Comparison of ENCODE assay signal across 9 cellular contexts in the genomic region with DNA sequence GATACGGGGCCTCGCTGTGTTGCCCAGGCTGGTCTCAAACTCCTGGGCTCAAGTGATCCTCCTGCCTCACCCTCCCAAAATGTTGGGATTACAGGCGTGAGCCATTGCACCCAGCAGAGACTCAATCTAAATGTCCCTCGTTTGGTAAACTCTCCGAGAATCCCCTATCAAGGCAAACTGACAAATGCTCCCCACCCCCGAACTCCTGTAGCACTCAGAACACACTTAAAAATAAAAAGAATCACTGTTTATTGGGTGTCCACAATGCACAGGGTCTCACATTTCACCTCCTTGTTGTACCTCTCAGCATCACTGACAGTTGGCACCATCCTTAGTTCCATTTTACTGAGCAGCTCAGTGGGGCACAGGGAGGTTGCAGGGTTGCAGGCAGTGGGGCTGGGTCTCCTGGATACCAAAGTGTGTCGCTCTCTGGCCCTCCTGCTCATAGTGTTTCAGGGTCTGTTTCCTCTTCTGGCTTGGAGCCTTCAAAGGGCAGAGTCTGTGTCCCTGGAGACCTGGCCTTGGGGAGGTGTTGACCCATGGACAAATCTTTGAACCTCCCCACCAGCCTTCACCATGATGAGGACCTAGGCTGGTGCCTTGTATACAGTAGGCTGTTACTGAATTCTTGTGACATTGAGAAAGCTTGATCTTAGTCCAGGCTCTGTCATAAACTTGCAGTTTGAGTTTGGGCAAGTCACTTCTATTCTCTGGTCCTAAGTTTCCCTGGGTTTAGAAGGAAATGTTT. TPM values are rescaled to one million over a fixed set of nuclear protein-coding genes. Genes with fewer than 3 reads are reported as not detected.
DNase-seq lines count a peak whose midpoint lies in the region; ATAC-seq and TF ChIP-seq lines count a peak whose summit lies in the region.
"Had no signal": no experiment of that assay in that cellular context is flagged by ENCODE, and none has a peak within 500 bp of the region (broad histone marks: within the 10 kb centered on the region; RNA-seq: fewer than 3 reads in every experiment).

No MANE protein-coding gene starts in this region.

- H3K9me3 ChIP-seq in hepatocyte (ENCODE audit: low read depth) = no peaks in the 10 kb centered on the region
- H3K9me3 ChIP-seq in transverse colon = no peaks in the 10 kb centered on the region

- no peaks in the 10 kb centered on the region for H3K36me3 ChIP-seq in hepatocyte (replicated peaks; ENCODE audit: insufficient read depth, low read depth)
- H3K36me3 ChIP-seq in transverse colon = no peaks in the 10 kb centered on the region

- no peaks in the 10 kb centered on the region for H3K9me3 Mint-ChIP-seq in activated naive CD8-positive, alpha-beta T cell treated with anti-CD3 and anti-CD28 coated beads, Interleukin-2, amount 10 ng/mL, durations not matched to agents 7 days and 5 days
- H3K9me3 Mint-ChIP-seq in activated naive CD8-positive, alpha-beta T cell treated with anti-CD3 and anti-CD28 coated beads for 36 hours = no peaks in the 10 kb centered on the region
- H3K9me3 Mint-ChIP-seq: HFFc6 had no signal

- no peak overlapping the region for H2AFZ ChIP-seq in hepatocyte

- no peaks in the 10 kb centered on the region for H3K27me3 ChIP-seq in hepatocyte
- no peaks in the 10 kb centered on the region for H3K27me3 ChIP-seq in transverse colon

- TF ChIP-seq EP300 in transverse colon (IDR thresholded peaks at IDR 0.05; ENCODE audit: low read depth) = no peak

- no peak for TF ChIP-seq POLR2A in transverse colon (IDR thresholded peaks at IDR 0.05)

- WGBS in hepatocyte (ENCODE audit: low lambda C conversion rate, missing lambda C conversion rate) = 58% methylated on average over 7 of the region's 7 CpGs
- 70 to 85% methylated on average over 4 to 7 of the region's 7 CpGs for WGBS in transverse colon (ENCODE audit: low coverage in 1 of 2), 2 donors

- intact Hi-C loops in transverse colon (cut with DNase I; ENCODE audit: low total_unique reads) = no loop called here

- H3K27me3 Mint-ChIP-seq in activated naive CD8-positive, alpha-beta T cell treated with anti-CD3 and anti-CD28 coated beads, Interleukin-2, amount 10 ng/mL, durations not matched to agents 7 days and 5 days = no peaks in the 10 kb centered on the region
- no peaks in the 10 kb centered on the region for H3K27me3 Mint-ChIP-seq in activated naive CD8-positive, alpha-beta T cell treated with anti-CD3 and anti-CD28 coated beads for 36 hours

- H3K9me2 ChIP-seq in hepatocyte (replicated peaks; ENCODE audit: insufficient read depth) = no peaks in the 10 kb centered on the region

- no peak for TF ChIP-seq CTCF in hepatocyte (IDR thresholded peaks at IDR 0.05; ENCODE audit: poor library complexity)
- TF ChIP-seq CTCF in transverse colon (IDR thresholded peaks at IDR 0.05) = no peak

- POLR2A ChIA-PET in activated naive CD8-positive, alpha-beta T cell treated with anti-CD3 and anti-CD28 coated beads, Interleukin-2, amount 10 ng/mL, durations not matched to agents 7 days and 5 days (lab: Charles Lee) = no interaction called here

- no peak overlapping the region for H3K4me3 Mint-ChIP-seq in activated naive CD8-positive, alpha-beta T cell treated with anti-CD3 and anti-CD28 coated beads, Interleukin-2, amount 10 ng/mL, durations not matched to agents 7 days and 5 days
- H3K4me3 Mint-ChIP-seq in activated naive CD8-positive, alpha-beta T cell treated with anti-CD3 and anti-CD28 coated beads for 36 hours = no peak overlapping the region
- H3K4me3 Mint-ChIP-seq: HFFc6 had no signal

- H3K4me1 Mint-ChIP-seq in activated naive CD8-positive, alpha-beta T cell treated with anti-CD3 and anti-CD28 coated beads, Interleukin-2, amount 10 ng/mL, durations not matched to agents 7 days and 5 days = peaks cover 21% of the 10 kb centered on the region
- peaks cover 20% of the 10 kb centered on the region for H3K4me1 Mint-ChIP-seq in activated naive CD8-positive, alpha-beta T cell treated with anti-CD3 and anti-CD28 coated beads for 36 hours

- H3K4me1 ChIP-seq in hepatocyte (ENCODE audit: insufficient read depth) (peaks cover 17% of the 10 kb centered on the region), transverse colon (peaks cover 11 to 22% (median 16%) of the 10 kb centered on the region in 4 donors)

- H4K20me1 ChIP-seq in hepatocyte (ENCODE audit: insufficient read depth, poor library complexity, severe bottlenecking) = no peaks in the 10 kb centered on the region

- no peak for DNase-seq in activated naive CD8-positive, alpha-beta T cell treated with anti-CD3 and anti-CD28 coated beads, Interleukin-2, amount 10 ng/mL, durations not matched to agents 7 days and 5 days
- no peak for DNase-seq in activated naive CD8-positive, alpha-beta T cell treated with anti-CD3 and anti-CD28 coated beads for 36 hours
- DNase-seq in NAMALWA (ENCODE audit: low spot score) = peak; percentile 28
- DNase-seq in hepatocyte (ENCODE audit: low spot score) = no peak
- no peak for DNase-seq in transverse colon
- DNase-seq in stimulated activated CD4-positive, alpha-beta T cell treated with anti-CD3 and anti-CD28 coated beads, Interleukin-1b, Interleukin-23, amount 100 ng/mL, for 48 hours = no peak
- DNase-seq in NCI-H524 (lab: John Stamatoyannopoulos, UW) = no peak
- DNase-seq in stimulated activated CD8-positive, alpha-beta memory T cell treated with anti-CD3 and anti-CD28 coated beads, Interleukin-4, amount 100 ng/mL, for 48 hours = no peak
- DNase-seq: HFFc6 had no signal

- ATAC-seq in activated naive CD8-positive, alpha-beta T cell treated with anti-CD3 and anti-CD28 coated beads, Interleukin-2, amount 10 ng/mL, durations not matched to agents 7 days and 5 days (ENCODE audit: low read depth) = no peak

- no peak overlapping the region for H3K4me3 ChIP-seq in hepatocyte
- no peak overlapping the region for H3K4me3 ChIP-seq in transverse colon

- H3K4me2 ChIP-seq in hepatocyte = no peak overlapping the region

- no peaks in the 10 kb centered on the region for H3K79me2 ChIP-seq in hepatocyte

- H3K27ac Mint-ChIP-seq in activated naive CD8-positive, alpha-beta T cell treated with anti-CD3 and anti-CD28 coated beads, Interleukin-2, amount 10 ng/mL, durations not matched to agents 7 days and 5 days = peak overlapping the region; percentile 5
- no peak overlapping the region for H3K27ac Mint-ChIP-seq in activated naive CD8-positive, alpha-beta T cell treated with anti-CD3 and anti-CD28 coated beads for 36 hours
- H3K27ac Mint-ChIP-seq: HFFc6 had no signal

- H3K36me3 Mint-ChIP-seq in activated naive CD8-positive, alpha-beta T cell treated with anti-CD3 and anti-CD28 coated beads, Interleukin-2, amount 10 ng/mL, durations not matched to agents 7 days and 5 days = no peaks in the 10 kb centered on the region
- H3K36me3 Mint-ChIP-seq in activated naive CD8-positive, alpha-beta T cell treated with anti-CD3 and anti-CD28 coated beads for 36 hours = no peaks in the 10 kb centered on the region

- in situ Hi-C loops in transverse colon (cut with MboI; ENCODE audit: low pct_ligation_motif_present in 1 of 4, low pct_unique_long_range_greater_than_20kb in 1 of 4, low sequenced_read_pairs in 3 of 4) = no loop called here

- peak overlapping the region; percentile 44 for H3K27ac ChIP-seq in hepatocyte
- peak overlapping the region; percentile 68 to 76 (median 72) for H3K27ac ChIP-seq in transverse colon

RNA-seq across cellular contexts. Expression of a gene that starts 8.6 kb away (rescaled TPM):
- total RNA-seq in activated naive CD8-positive, alpha-beta T cell treated with anti-CD3 and anti-CD28 coated beads, Interleukin-2, amount 10 ng/mL, durations not matched to agents 7 days and 5 days = 1 to 10 TPM; 4.5 to 5.6 TPM
- total RNA-seq in activated naive CD8-positive, alpha-beta T cell treated with anti-CD3 and anti-CD28 coated beads for 36 hours = 1 to 10 TPM; 1.1 to 1.9 TPM
- total RNA-seq in hepatocyte (45.5 and 69.8 TPM in 2 replicates), transverse colon (100 to 1,000 TPM in 3 of 4 donors, 10 to 100 TPM in 1; 87.0 to 155 (median 130) TPM)
- 55.1 and 56.4 TPM in 2 replicates for polyA plus RNA-seq in hepatocyte

RNA-seq across cellular contexts. Expression of a gene that starts 47.9 kb away (rescaled TPM):
- total RNA-seq in activated naive CD8-positive, alpha-beta T cell treated with anti-CD3 and anti-CD28 coated beads, Interleukin-2, amount 10 ng/mL, durations not matched to agents 7 days and 5 days = 10 to 100 TPM; 12.0 to 13.4 TPM
- total RNA-seq in activated naive CD8-positive, alpha-beta T cell treated with anti-CD3 and anti-CD28 coated beads for 36 hours = 10 to 100 TPM; 11.2 to 12.8 TPM
- total RNA-seq in hepatocyte (35.4 and 43.8 TPM in 2 replicates), transverse colon (10 to 100 TPM in 3 of 4 donors, 1 to 10 TPM in 1; 8.8 to 31.4 (median 21.3) TPM)
- 84.1 and 93.9 TPM in 2 replicates for polyA plus RNA-seq in hepatocyte
